ENCODE assay signal across 20 cellular contexts in the genomic region with DNA sequence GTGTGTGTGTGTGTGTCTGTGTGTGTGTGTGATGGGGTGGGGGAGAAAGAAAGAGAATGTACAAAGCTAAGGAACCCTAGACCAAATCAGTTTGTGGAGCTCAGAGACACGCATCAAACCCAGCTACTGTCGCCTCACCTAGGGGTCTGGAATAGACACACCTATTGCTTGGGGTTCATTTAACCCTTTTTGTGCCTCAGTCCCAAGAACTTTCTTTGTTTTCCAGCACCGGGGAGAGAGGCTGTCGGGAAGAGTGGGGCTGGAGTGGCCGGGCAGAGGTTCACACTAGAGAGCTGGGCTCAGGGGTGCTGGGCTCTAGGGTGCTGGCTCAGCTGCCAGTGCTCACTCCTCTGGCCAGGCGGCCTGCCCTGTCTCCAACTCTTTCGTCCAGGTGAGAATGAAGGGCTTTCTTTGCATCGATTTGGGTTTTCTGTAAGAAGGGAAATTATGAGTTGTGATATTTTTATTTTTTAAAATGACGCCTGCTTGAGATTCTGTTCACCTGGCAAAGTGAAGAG.
DNase-seq lines count a peak whose midpoint lies in the region; ATAC-seq and TF ChIP-seq lines count a peak whose summit lies in the region.
"Had no signal": no experiment of that assay in that cellular context is flagged by ENCODE, and none has a peak within 500 bp of the region (broad histone marks: within the 10 kb centered on the region; RNA-seq: fewer than 3 reads in every experiment).

No MANE protein-coding gene starts in this region.

- H3K79me2 ChIP-seq in GM23338 (replicated peaks; ENCODE audit: insufficient read depth) (no peaks in the 10 kb centered on the region), OCI-LY1 (ENCODE audit: insufficient read depth, low read length) (no peaks in the 10 kb centered on the region)

- H3F3A ChIP-seq in GM23338 (replicated peaks; ENCODE audit: low read depth) (peaks cover 34% of the 10 kb centered on the region; the same call in 1 of the 2 replicates), OCI-LY1 (ENCODE audit: insufficient read depth, low read length) (no peaks in the 10 kb centered on the region)

- peaks cover 92% of the 10 kb centered on the region for H3K27me3 ChIP-seq in GM23338 (ENCODE audit: insufficient read depth)
- H3K27me3 ChIP-seq in OCI-LY1 (ENCODE audit: insufficient read depth, low read length), result no peaks in the 10 kb centered on the region
- peaks cover 80% of the 10 kb centered on the region for H3K27me3 ChIP-seq in iPS-15b (ENCODE audit: control insufficient read depth, insufficient read depth, low read length)
- H3K27me3 ChIP-seq in suprapubic skin, result peaks cover 59% of the 10 kb centered on the region

- no peak for TF ChIP-seq POLR2A in suprapubic skin (IDR thresholded peaks at IDR 0.05)

- peak overlapping the region; percentile 82 for H3K4me2 ChIP-seq in GM23338
- H3K4me2 ChIP-seq in OCI-LY1 (ENCODE audit: low read length), result peak overlapping the region; percentile 45; the same call in 1 of the 2 replicates

- H3K4me1 ChIP-seq in GM23338 (ENCODE audit: insufficient read depth) (peaks cover 61% of the 10 kb centered on the region), OCI-LY1 (ENCODE audit: insufficient read depth, low read length, severe bottlenecking) (peaks cover 10% of the 10 kb centered on the region), iPS-15b (ENCODE audit: control insufficient read depth, insufficient read depth, low read length) (peaks cover 17% of the 10 kb centered on the region), suprapubic skin (peaks cover 30% of the 10 kb centered on the region)

- H3K36me3 ChIP-seq in GM23338 (ENCODE audit: insufficient read depth), result no peaks in the 10 kb centered on the region
- H3K36me3 ChIP-seq in OCI-LY1 (ENCODE audit: insufficient read depth, low read length), result no peaks in the 10 kb centered on the region
- H3K36me3 ChIP-seq in iPS-15b (ENCODE audit: control insufficient read depth, insufficient read depth, low read length), result no peaks in the 10 kb centered on the region
- no peaks in the 10 kb centered on the region for H3K36me3 ChIP-seq in suprapubic skin
- H3K36me3 ChIP-seq: breast epithelium, MG63, transverse colon had no signal

- H3K27ac Mint-ChIP-seq in GM23338 (no peak overlapping the region), osteocyte (ENCODE audit: unreplicated experiment) (no peak overlapping the region)
- H3K27ac Mint-ChIP-seq: CD4-positive, alpha-beta memory T cell had no signal

- peak overlapping the region; percentile 75 for H3K4me3 Mint-ChIP-seq in GM23338
- peak overlapping the region; percentile 7 for H3K4me3 Mint-ChIP-seq in osteocyte (ENCODE audit: unreplicated experiment)

- peak; percentile 54 for DNase-seq in GM23338 (ENCODE audit: low spot score)
- no peak for DNase-seq in osteocyte (ENCODE audit: extremely low spot score, unreplicated experiment)
- DNase-seq in kidney tubule cell (ENCODE audit: low spot score), result no peak
- no peak for DNase-seq in suprapubic skin (ENCODE audit: low spot score in 2 of 2)
- DNase-seq in EL, result no peak
- DNase-seq: activated CD4-positive, alpha-beta T cell treated with anti-CD3 and anti-CD28 coated beads for 48 hours; CD4-positive, alpha-beta memory T cell; DMS53; kidney glomerular epithelial cell; MG63; NCI-H1694; NCI-H2171 treated with DMSO at 0.1 percent for 48 hours; NCI-H748 treated with DMSO at 0.1 percent for 48 hours; SHP77 treated with DMSO at 0.1 percent for 48 hours; stimulated activated naive CD4-positive, alpha-beta T cell treated with Interleukin-2 at 50 U/mL for 16 hours; transverse colon had no signal

- no peaks in the 10 kb centered on the region for H3K9me2 ChIP-seq in GM23338 (ENCODE audit: insufficient read depth)
- no peaks in the 10 kb centered on the region for H3K9me2 ChIP-seq in OCI-LY1 (ENCODE audit: low read depth, low read length)

- H3K9ac ChIP-seq in OCI-LY1 (ENCODE audit: low read length), result no peak overlapping the region
- no peak overlapping the region for H3K9ac ChIP-seq in iPS-15b (ENCODE audit: low read depth, low read length)

- H3K4me1 Mint-ChIP-seq in GM23338, result peaks cover 48% of the 10 kb centered on the region
- H3K4me1 Mint-ChIP-seq in osteocyte (ENCODE audit: unreplicated experiment), result peaks cover 46% of the 10 kb centered on the region

- ATAC-seq in GM23338, result peak; percentile 2; the same call in 2 of the 3 replicates
- no peak for ATAC-seq in HG03442 (IDR thresholded peaks at IDR 0.05; ENCODE audit: unreplicated experiment)

- no peaks in the 10 kb centered on the region for H3K36me3 Mint-ChIP-seq in GM23338 (ENCODE audit: low read depth)
- H3K36me3 Mint-ChIP-seq in osteocyte (ENCODE audit: unreplicated experiment), result peaks cover 4% of the 10 kb centered on the region
- H3K36me3 Mint-ChIP-seq: CD4-positive, alpha-beta memory T cell had no signal

- H2AFZ ChIP-seq in GM23338, result no peak overlapping the region
- H2AFZ ChIP-seq in OCI-LY1 (ENCODE audit: low read length), result no peak overlapping the region

- H3K27ac ChIP-seq in GM23338 (ENCODE audit: low read depth) (no peak overlapping the region), OCI-LY1 (ENCODE audit: low read depth, low read length, poor library complexity, severe bottlenecking) (no peak overlapping the region), suprapubic skin (no peak overlapping the region)
- H3K27ac ChIP-seq: breast epithelium, transverse colon had no signal

- TF ChIP-seq CTCF in GM23338 (conservative IDR thresholded peaks at IDR 0.05; ENCODE audit: low read depth in 2 of 2), result no peak
- TF ChIP-seq CTCF in OCI-LY1 (IDR thresholded peaks at IDR 0.05; ENCODE audit: low read length), result no peak
- TF ChIP-seq CTCF in osteocyte (IDR thresholded peaks at IDR 0.05), result no peak
- no peak for TF ChIP-seq CTCF in suprapubic skin (IDR thresholded peaks at IDR 0.05)

- H3K4me3 ChIP-seq in GM23338 (peak overlapping the region; percentile 62), OCI-LY1 (ENCODE audit: low read depth, low read length, poor library complexity, severe bottlenecking) (peak overlapping the region; percentile 24), iPS-15b (ENCODE audit: low read depth, low read length) (peak overlapping the region; percentile 49), suprapubic skin (no peak overlapping the region)
- H3K4me3 ChIP-seq: breast epithelium, MG63, transverse colon had no signal

- H3K9me3 ChIP-seq in OCI-LY1 (ENCODE audit: low read length) (no peaks in the 10 kb centered on the region), iPS-15b (ENCODE audit: control insufficient read depth, insufficient read depth, low read length) (no peaks in the 10 kb centered on the region), suprapubic skin (no peaks in the 10 kb centered on the region)
- H3K9me3 ChIP-seq: breast epithelium, MG63, transverse colon had no signal

- no peaks in the 10 kb centered on the region for H3K9me3 Mint-ChIP-seq in GM23338
- H3K9me3 Mint-ChIP-seq in osteocyte (ENCODE audit: unreplicated experiment), result no peaks in the 10 kb centered on the region

- TF ChIP-seq EP300 in suprapubic skin (IDR thresholded peaks at IDR 0.05), result no peak

- WGBS in suprapubic skin, result 75% methylated on average over 9 of the region's 9 CpGs

- peaks cover 11% of the 10 kb centered on the region; the same call in 1 of the 2 replicates for H4K20me1 ChIP-seq in GM23338 (replicated peaks; ENCODE audit: insufficient read depth)
- H4K20me1 ChIP-seq in OCI-LY1 (ENCODE audit: insufficient read depth, low read length), result no peaks in the 10 kb centered on the region

- H3K27me3 Mint-ChIP-seq in GM23338 (ENCODE audit: insufficient read depth, low read depth, poor library complexity) (peaks cover 68% of the 10 kb centered on the region), osteocyte (ENCODE audit: unreplicated experiment) (peaks cover 86% of the 10 kb centered on the region)

TF ChIP-seq in GM23338, 12 proteins besides CTCF, POLR2A, EP300 and RAD21:
- peak; percentile 50 for TF ChIP-seq EZH2 (IDR thresholded peaks at IDR 0.05; ENCODE audit: low read depth, unreplicated experiment)
- TF ChIP-seq, protein P1, sequence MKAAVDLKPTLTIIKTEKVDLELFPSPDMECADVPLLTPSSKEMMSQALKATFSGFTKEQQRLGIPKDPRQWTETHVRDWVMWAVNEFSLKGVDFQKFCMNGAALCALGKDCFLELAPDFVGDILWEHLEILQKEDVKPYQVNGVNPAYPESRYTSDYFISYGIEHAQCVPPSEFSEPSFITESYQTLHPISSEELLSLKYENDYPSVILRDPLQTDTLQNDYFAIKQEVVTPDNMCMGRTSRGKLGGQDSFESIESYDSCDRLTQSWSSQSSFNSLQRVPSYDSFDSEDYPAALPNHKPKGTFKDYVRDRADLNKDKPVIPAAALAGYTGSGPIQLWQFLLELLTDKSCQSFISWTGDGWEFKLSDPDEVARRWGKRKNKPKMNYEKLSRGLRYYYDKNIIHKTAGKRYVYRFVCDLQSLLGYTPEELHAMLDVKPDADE (IDR thresholded peaks at IDR 0.05), result no peak
TF ChIP-seq in GM23338: peak in this region for 1.
